Comparison of ENCODE assay signal across 8 cellular contexts in the genomic region with DNA sequence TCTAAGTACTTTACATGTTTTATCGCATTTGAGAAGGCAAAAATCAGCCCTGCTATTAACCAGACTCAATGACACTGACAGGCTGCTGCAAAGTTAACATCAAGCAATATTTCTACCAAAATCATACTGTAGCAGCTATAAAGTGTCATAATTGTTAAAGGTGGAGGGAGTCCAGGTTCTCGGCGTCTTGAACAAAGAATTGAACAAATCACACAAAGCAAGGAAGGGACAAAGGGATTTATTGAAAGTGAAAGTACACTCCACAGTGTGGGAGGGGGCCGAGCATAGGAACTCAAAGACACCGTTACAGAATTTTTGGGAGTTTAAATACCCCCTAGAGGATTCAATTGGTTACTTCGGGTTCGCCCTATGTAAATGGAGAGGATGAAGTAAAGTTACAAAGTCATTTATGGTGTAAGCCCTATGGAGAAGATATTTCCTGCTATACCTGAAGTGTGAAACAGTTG. TPM values are rescaled to one million over a fixed set of nuclear protein-coding genes. Genes with fewer than 3 reads are reported as not detected.
DNase-seq lines count a peak whose midpoint lies in the region; ATAC-seq and TF ChIP-seq lines count a peak whose summit lies in the region.

No MANE protein-coding gene starts in this region.

- no peaks in the 10 kb centered on the region for H3K27me3 Mint-ChIP-seq in activated T-cell treated with anti-CD3 and anti-CD28 coated beads, Interleukin-2, amount 50 U/mL, for 72 hours (ENCODE audit: low read depth)
- no peaks in the 10 kb centered on the region for H3K27me3 Mint-ChIP-seq in activated T-helper 17 cell treated with anti-CD3 and anti-CD28 coated beads, Interleukin-2, amount 50 U/mL, for 72 hours

- WGBS in tibial nerve, 2 donors: 23 to 31% methylated on average over 7 of the region's 7 CpGs

- H3K9me3 ChIP-seq in left lung: peaks cover 0 to 5% of the 10 kb centered on the region in 2 donors
- no peaks in the 10 kb centered on the region for H3K9me3 ChIP-seq in tibial nerve

- no peak overlapping the region for H3K27ac Mint-ChIP-seq in activated T-cell treated with anti-CD3 and anti-CD28 coated beads, Interleukin-2, amount 50 U/mL, for 72 hours
- H3K27ac Mint-ChIP-seq in activated T-helper 17 cell treated with anti-CD3 and anti-CD28 coated beads, Interleukin-2, amount 50 U/mL, for 72 hours: peak overlapping the region; percentile 60

- H3K9me3 Mint-ChIP-seq in activated T-cell treated with anti-CD3 and anti-CD28 coated beads, Interleukin-2, amount 50 U/mL, for 72 hours: no peaks in the 10 kb centered on the region
- H3K9me3 Mint-ChIP-seq in activated T-helper 17 cell treated with anti-CD3 and anti-CD28 coated beads, Interleukin-2, amount 50 U/mL, for 72 hours: no peaks in the 10 kb centered on the region

- no peak for TF ChIP-seq EP300 in tibial nerve (IDR thresholded peaks at IDR 0.05)

- intact Hi-C loops in left lung (cut with DNase I): no loop called here

- H3K4me3 ChIP-seq in left lung (peak overlapping the region; percentile 55 to 67), tibial nerve (peak overlapping the region; percentile 52 to 82 (median 58))

- peak in 1 of 2 donors; percentile 6 for DNase-seq in activated T-cell treated with anti-CD3 and anti-CD28 coated beads, Interleukin-2, amount 50 U/mL, for 72 hours
- DNase-seq in activated T-cell treated with anti-CD3 and anti-CD28 coated beads, Interleukin-2, amount 50 U/mL, for 1 hour: no peak
- DNase-seq in left lung (no peak), tibial nerve (ENCODE audit: low spot score in 2 of 2) (no peak), NCI-H128 (lab: John Stamatoyannopoulos, UW; ENCODE audit: unreplicated experiment) (no peak), NCI-H2029 treated with DMSO at 0.1 percent for 48 hours (lab: John Stamatoyannopoulos, UW) (no peak)

- peak overlapping the region; percentile 85 to 94 for H3K4me3 Mint-ChIP-seq in activated T-cell treated with anti-CD3 and anti-CD28 coated beads, Interleukin-2, amount 50 U/mL, for 72 hours
- H3K4me3 Mint-ChIP-seq in activated T-helper 17 cell treated with anti-CD3 and anti-CD28 coated beads, Interleukin-2, amount 50 U/mL, for 72 hours: peak overlapping the region; percentile 82

- H3K4me1 ChIP-seq in left lung (peaks cover 3 to 5% of the 10 kb centered on the region in 2 donors), tibial nerve (peaks cover 0 to 18% (median 3%) of the 10 kb centered on the region in 4 donors)

- no peak for TF ChIP-seq CTCF in left lung (IDR thresholded peaks at IDR 0.05)
- no peak for TF ChIP-seq CTCF in tibial nerve (IDR thresholded peaks at IDR 0.05)

- peaks cover 23% of the 10 kb centered on the region for H3K4me1 Mint-ChIP-seq in activated T-cell treated with anti-CD3 and anti-CD28 coated beads, Interleukin-2, amount 50 U/mL, for 72 hours (ENCODE audit: low read depth)
- H3K4me1 Mint-ChIP-seq in activated T-helper 17 cell treated with anti-CD3 and anti-CD28 coated beads, Interleukin-2, amount 50 U/mL, for 72 hours: peaks cover 8% of the 10 kb centered on the region

- H3K27ac ChIP-seq in left lung (no peak overlapping the region), tibial nerve (peak overlapping the region in 1 of 4 donors; percentile 26)

- no peak for TF ChIP-seq POLR2A in tibial nerve (IDR thresholded peaks at IDR 0.05)

- ATAC-seq in activated T-cell treated with anti-CD3 and anti-CD28 coated beads, Interleukin-2, amount 50 U/mL, for 72 hours (replicated peaks in 1 of 2): peak in 1 of 2 donors; percentile 16
- no peak for ATAC-seq in activated T-helper 17 cell treated with anti-CD3 and anti-CD28 coated beads, Interleukin-2, amount 50 U/mL, for 72 hours (replicated peaks)
- ATAC-seq in left lung (no peak), HG03520 (IDR thresholded peaks at IDR 0.05; ENCODE audit: unreplicated experiment) (no peak)

- H3K27me3 ChIP-seq in left lung (peaks cover 0 to 21% of the 10 kb centered on the region in 2 donors), tibial nerve (no peaks in the 10 kb centered on the region)

- H3K36me3 Mint-ChIP-seq in activated T-cell treated with anti-CD3 and anti-CD28 coated beads, Interleukin-2, amount 50 U/mL, for 72 hours (ENCODE audit: insufficient read depth in 2 of 2): peaks cover 1% of the 10 kb centered on the region in 2 donors
- H3K36me3 Mint-ChIP-seq in activated T-helper 17 cell treated with anti-CD3 and anti-CD28 coated beads, Interleukin-2, amount 50 U/mL, for 72 hours (ENCODE audit: low read depth): no peaks in the 10 kb centered on the region

- H3K36me3 ChIP-seq in left lung (no peaks in the 10 kb centered on the region), tibial nerve (peaks cover 0 to 5% (median 0%) of the 10 kb centered on the region in 3 donors)

RNA-seq across cellular contexts. Expression of gene ZNF391, which starts 12.9 kb away (rescaled TPM):
- 10 to 100 TPM in 1 of 2 donors, 1 to 10 TPM in 1; 3.9 to 10.1 TPM for total RNA-seq in activated T-cell treated with anti-CD3 and anti-CD28 coated beads, Interleukin-2, amount 50 U/mL, for 72 hours
- total RNA-seq in activated T-helper 17 cell treated with anti-CD3 and anti-CD28 coated beads, Interleukin-2, amount 50 U/mL, for 72 hours: 1 to 10 TPM; 2.0 to 2.7 TPM
- total RNA-seq in left lung (1 to 10 TPM; 2.5 to 5.6 TPM), tibial nerve (1 to 10 TPM; 2.4 to 3.7 (median 3.3) TPM)
